In genomic region chr7:121099572-121099971, GRCh38 we compare ENCODE assay signal across 20 cellular contexts.
DNase-seq lines count a peak whose midpoint lies in the region; ATAC-seq and TF ChIP-seq lines count a peak whose summit lies in the region.
"Had no signal": no experiment of that assay in that cellular context is flagged by ENCODE, and none has a peak within 500 bp of the region (broad histone marks: within the 10 kb centered on the region; RNA-seq: fewer than 3 reads in every experiment).

No MANE protein-coding gene starts in this region.

- POLR2A ChIA-PET in SK-N-SH (lab: Yijun Ruan, JAX) = no interaction called here

- H3K79me2 ChIP-seq in SK-N-SH (ENCODE audit: insufficient read depth) = no peaks in the 10 kb centered on the region

- H3K36me3 Mint-ChIP-seq in endodermal cell (ENCODE audit: low read depth) = no peaks in the 10 kb centered on the region

- TF ChIP-seq RAD21 in SK-N-SH (IDR thresholded peaks at IDR 0.05; ENCODE audit: low read length) = peak; percentile 12; the same call in 1 of the 2 replicates

- H3K4me1 ChIP-seq in SK-N-SH (ENCODE audit: control insufficient read depth in 1 of 2, insufficient read depth in 2 of 2, low read depth in 1 of 2, low read length in 1 of 2) (peaks cover 0 to 3% of the 10 kb centered on the region in 2 experiments; a peak in 2 of 4 replicates), endodermal cell (ENCODE audit: control insufficient read depth, insufficient read depth, low read length) (peaks cover 4% of the 10 kb centered on the region), thoracic aorta (ENCODE audit: control insufficient read depth in 1 of 2, low read depth in 2 of 2) (peaks cover 0 to 5% of the 10 kb centered on the region in 2 donors)
- H3K4me1 ChIP-seq: colonic mucosa had no signal

- H3K9me3 ChIP-seq in SK-N-SH (no peaks in the 10 kb centered on the region), endodermal cell (ENCODE audit: control insufficient read depth, low read length) (no peaks in the 10 kb centered on the region), thoracic aorta (no peaks in the 10 kb centered on the region)
- H3K9me3 ChIP-seq: colonic mucosa, sigmoid colon had no signal

- H4K20me1 ChIP-seq in SK-N-SH (ENCODE audit: insufficient read depth) = no peaks in the 10 kb centered on the region

- TF ChIP-seq EP300 in SK-N-SH (IDR thresholded peaks at IDR 0.05; ENCODE audit: borderline replicate concordance in 1 of 2, low read depth in 1 of 2, low read length in 1 of 2) = no peak

- no peak for ATAC-seq in SK-N-SH treated with all-trans-retinoic acid at 6 μM for 48 hours
- ATAC-seq in thoracic aorta (ENCODE audit: insufficient number of reproducible peaks, low FRiP score, low read depth) = no peak
- ATAC-seq in HG03378 (IDR thresholded peaks at IDR 0.05; ENCODE audit: unreplicated experiment) = no peak
- ATAC-seq: left ventricle myocardium superior had no signal

- H3K4me3 ChIP-seq in SK-N-SH (ENCODE audit: low read depth in 2 of 2, low read length in 1 of 2) = no peak overlapping the region
- no peak overlapping the region for H3K4me3 ChIP-seq in NB4 (ENCODE audit: low read depth, low read length)
- no peak overlapping the region for H3K4me3 ChIP-seq in endodermal cell (ENCODE audit: low read length)
- H3K4me3 ChIP-seq in thoracic aorta = no peak overlapping the region
- H3K4me3 ChIP-seq: colonic mucosa, sigmoid colon had no signal

- CTCF ChIA-PET in SK-N-SH (lab: Yijun Ruan, JAX) = interaction anchor here (1.0 to 4.1 kb wide), 9 partner anchors 8 to 307 kb away, joined by 3 to 29 read pairs (median 7); partner anchors contain the start of gene CPED1

- WGBS in SK-N-SH (ENCODE audit: low lambda C conversion rate) = 88% methylated on average over 8 of the region's 8 CpGs
- 84 to 92% methylated on average over 4 to 8 of the region's 8 CpGs for WGBS in endodermal cell (ENCODE audit: insufficient coverage in 1 of 2, insufficient read length in 1 of 2), 2 experiments

- H3K9ac ChIP-seq in SK-N-SH = no peak overlapping the region
- no peak overlapping the region for H3K9ac ChIP-seq in endodermal cell (ENCODE audit: extremely low read depth, low read length, poor library complexity, severe bottlenecking)

- no peak overlapping the region for H3K4me2 ChIP-seq in SK-N-SH

- peaks cover 7% of the 10 kb centered on the region for H3K27me3 Mint-ChIP-seq in endodermal cell (ENCODE audit: insufficient read depth)

- H3K27me3 ChIP-seq in SK-N-SH (ENCODE audit: insufficient read depth) (no peaks in the 10 kb centered on the region), endodermal cell (ENCODE audit: control insufficient read depth, insufficient read depth, low read length, poor library complexity, severe bottlenecking) (peaks cover 12% of the 10 kb centered on the region), thoracic aorta (replicated peaks; ENCODE audit: insufficient read depth) (no peaks in the 10 kb centered on the region)
- H3K27me3 ChIP-seq: colonic mucosa, sigmoid colon had no signal

- no peaks in the 10 kb centered on the region for H3F3A ChIP-seq in SK-N-SH (replicated peaks; ENCODE audit: insufficient read depth)

- H3K36me3 ChIP-seq in SK-N-SH (replicated peaks in 1 of 2; ENCODE audit: control insufficient read depth in 1 of 2, insufficient read depth in 2 of 2, low read length in 1 of 2) (peaks cover 0 to 2% of the 10 kb centered on the region in 2 experiments), endodermal cell (ENCODE audit: control insufficient read depth, insufficient read depth, low read length) (no peaks in the 10 kb centered on the region), thoracic aorta (peaks cover 17% of the 10 kb centered on the region)
- H3K36me3 ChIP-seq: colonic mucosa had no signal

- no peaks in the 10 kb centered on the region for H3K9me3 Mint-ChIP-seq in endodermal cell

- H3K9me2 ChIP-seq in SK-N-SH = no peaks in the 10 kb centered on the region

- no peak overlapping the region for H3K27ac ChIP-seq in SK-N-SH (ENCODE audit: low read depth in 2 of 2, low read length in 1 of 2)
- H3K27ac ChIP-seq in endodermal cell (ENCODE audit: low read depth, low read length) = no peak overlapping the region
- H3K27ac ChIP-seq in thoracic aorta = no peak overlapping the region
- H3K27ac ChIP-seq: colonic mucosa, sigmoid colon had no signal

- H3K27ac Mint-ChIP-seq in endodermal cell = no peak overlapping the region

- H2AFZ ChIP-seq in SK-N-SH (ENCODE audit: low read depth) = no peak overlapping the region

- DNase-seq in SK-N-SH = no peak
- no peak for DNase-seq in NB4 (ENCODE audit: low read depth)
- DNase-seq in endodermal cell = peak; percentile 60
- no peak for DNase-seq in thoracic aorta (ENCODE audit: low spot score)
- DNase-seq in activated gamma-delta T cell treated with Interleukin-2 at 50 U/mL for 16 hours = no peak
- DNase-seq in stimulated activated CD8-positive, alpha-beta memory T cell treated with anti-CD3 and anti-CD28 coated beads, Interleukin-4, amount 100 ng/mL, for 48 hours = no peak
- DNase-seq: activated CD4-positive, alpha-beta T cell treated with anti-CD3 and anti-CD28 coated beads for 48 hours; activated CD8-positive, alpha-beta memory T cell treated with anti-CD3 and anti-CD28 coated beads, Interleukin-2, amount 50 U/mL, for 4 hours; activated gamma-delta T cell; anterior cingulate cortex; colonic mucosa; COR-L47; KBM-7; left ventricle myocardium superior; NCI-H1417 treated with DMSO at 0.1 percent for 48 hours; NCI-H226; occipital lobe; sigmoid colon had no signal

- no peak for TF ChIP-seq POLR2A in NB4 (IDR thresholded peaks at IDR 0.05; ENCODE audit: extremely low read depth, insufficient read length)

- no peak overlapping the region for H3K4me3 Mint-ChIP-seq in endodermal cell

- H3K4me1 Mint-ChIP-seq in endodermal cell = peaks cover 18% of the 10 kb centered on the region

- TF ChIP-seq CTCF in SK-N-SH (IDR thresholded peaks at IDR 0.05) (peak; percentile 34; the same call in 1 of the 2 replicates), NB4 (IDR thresholded peaks at IDR 0.05; ENCODE audit: low read depth, low read length) (peak; percentile 8), endodermal cell (conservative IDR thresholded peaks at IDR 0.05) (peak; percentile 68), thoracic aorta (IDR thresholded peaks at IDR 0.05) (peak; percentile 10)

TF ChIP-seq in SK-N-SH, 30 proteins besides CTCF, POLR2A, EP300 and RAD21:
- TF ChIP-seq RXRA (IDR thresholded peaks at IDR 0.05; ENCODE audit: borderline replicate concordance, low read depth) (no peak), SMC3 (IDR thresholded peaks at IDR 0.05; ENCODE audit: low read depth, low read length) (no peak), NRF1 (IDR thresholded peaks at IDR 0.05; ENCODE audit: low read depth, low read length) (no peak), FOSL2 (IDR thresholded peaks at IDR 0.05; ENCODE audit: borderline replicate concordance, low read depth) (no peak), NFIC (IDR thresholded peaks at IDR 0.05; ENCODE audit: borderline replicate concordance) (no peak), USF1 (IDR thresholded peaks at IDR 0.05; ENCODE audit: borderline replicate concordance, low read depth) (no peak), RFX5 (IDR thresholded peaks at IDR 0.05; ENCODE audit: low read length) (no peak), RCOR1 (IDR thresholded peaks at IDR 0.05; ENCODE audit: low read length) (no peak), POLR2AphosphoS5 (IDR thresholded peaks at IDR 0.05; ENCODE audit: low read depth, low read length) (no peak)

TF ChIP-seq in SK-N-SH treated with all-trans-retinoic acid at 6 μM for 48 hours, 23 proteins besides CTCF, POLR2A, EP300 and RAD21:
- TF ChIP-seq ZNF70 (CRISPR knock-in tag; IDR thresholded peaks at IDR 0.05) (no peak), PPARA (CRISPR knock-in tag; IDR thresholded peaks at IDR 0.05; ENCODE audit: borderline replicate concordance) (no peak), ZNF8 (CRISPR knock-in tag; IDR thresholded peaks at IDR 0.05) (no peak)

Comparison
In these comparisons a context has a peak if more than half of its experiments do, and no peak if none do; other contexts are left out.
1. CTCF ChIP-seq: peak in every context shown above with its lines; median percentile 68 in endodermal cell; 34 in SK-N-SH; 10 in thoracic aorta; 8 in NB4.